1 cellular context compared by ENCODE assay signal in genomic region chr7:11266101-11266500, GRCh38.
TF ChIP-seq lines count a peak whose summit lies in the region.

No MANE protein-coding gene starts in this region.

TF ChIP-seq in HEK293, 187 proteins besides CTCF, POLR2A, EP300 and RAD21:
- TF ChIP-seq INSM2 (tag by site-specific recombination; IDR thresholded peaks at IDR 0.05) (no peak), ZNF146 (tag by site-specific recombination; IDR thresholded peaks at IDR 0.05) (peak; percentile 55; the same call in 1 of the 2 replicates), ZNF416 (tag by site-specific recombination; IDR thresholded peaks at IDR 0.05) (no peak), ZNF184 (tag by site-specific recombination; IDR thresholded peaks at IDR 0.05) (no peak), BCL6B (tag by site-specific recombination; IDR thresholded peaks at IDR 0.05) (no peak), ZNF48 (tag by site-specific recombination; IDR thresholded peaks at IDR 0.05) (no peak), ZNF580 (tag by site-specific recombination; IDR thresholded peaks at IDR 0.05) (0 out of 2 replicates have a peak, but pooled peaks have one; percentile 39), ZBTB11 (tag by site-specific recombination; conservative IDR thresholded peaks at IDR 0.05; ENCODE audit: low read depth) (no peak)
TF ChIP-seq in HEK293: peak in this region for 2.
